Comparison of ENCODE assay signal across 12 cellular contexts in the genomic region with DNA sequence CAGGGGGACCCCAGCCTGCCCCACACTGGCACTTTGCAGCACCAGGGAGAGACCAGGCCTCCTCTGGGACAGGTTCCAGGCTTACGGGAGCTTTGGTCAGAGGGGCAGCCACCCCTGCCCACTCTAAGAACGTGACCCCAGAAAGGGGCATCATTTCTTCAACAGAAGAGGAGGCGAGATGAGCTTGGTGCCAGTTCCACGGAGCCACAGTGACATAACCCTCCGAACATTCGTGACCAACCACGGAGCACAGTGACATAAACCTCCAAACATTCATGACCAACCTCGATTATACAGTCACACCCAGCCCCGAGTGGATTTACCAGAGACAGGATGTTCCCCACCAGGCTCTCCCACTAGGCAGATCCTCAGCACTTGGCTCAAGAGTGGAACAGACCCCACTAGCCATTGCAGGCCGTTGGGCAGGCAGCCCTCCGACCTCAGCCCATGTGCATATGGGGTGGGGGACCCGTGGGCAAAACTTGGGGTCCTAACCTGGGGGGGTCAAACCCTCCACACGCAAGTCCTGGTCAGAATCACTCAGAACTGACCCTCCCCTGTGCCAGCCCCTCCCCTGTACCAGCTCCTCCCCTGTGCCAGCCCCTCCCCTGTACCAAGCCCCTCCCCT.
A peak's percentile ranks its signal among the peaks of the same experiment; 100 is the strongest.
DNase-seq lines count a peak whose midpoint lies in the region; ATAC-seq and TF ChIP-seq lines count a peak whose summit lies in the region.
"Had no signal": no experiment of that assay in that cellular context is flagged by ENCODE, and none has a peak within 500 bp of the region (broad histone marks: within the 10 kb centered on the region; RNA-seq: fewer than 3 reads in every experiment).

No MANE protein-coding gene starts in this region.

- DNase-seq in AG08396 (ENCODE audit: low spot score) (peak; percentile 65), NB4 (ENCODE audit: low read depth) (peak; percentile 17), fibroblast of lung (ENCODE audit: low read depth in 2 of 2) (peak; percentile 44 to 58), osteocyte (ENCODE audit: extremely low spot score, unreplicated experiment) (no peak), NCI-H146 (lab: John Stamatoyannopoulos, UW) (no peak), DMS114 treated with DMSO at 0.1 percent for 48 hours (lab: John Stamatoyannopoulos, UW; ENCODE audit: unreplicated experiment) (no peak)
- no peak for DNase-seq in effector memory CD4-positive, alpha-beta T cell
- DNase-seq: NCI-H1694 treated with DMSO at 0.1 percent for 48 hours had no signal

- no peak overlapping the region for H3K9ac ChIP-seq in fibroblast of lung (ENCODE audit: insufficient read depth, low read length)

- H3K27me3 Mint-ChIP-seq in osteocyte (ENCODE audit: unreplicated experiment): no peaks in the 10 kb centered on the region
- H3K27me3 Mint-ChIP-seq: activated naive CD4-positive, alpha-beta T cell treated with anti-CD3 and anti-CD28 coated beads, Interleukin-2, amount 50 U/mL, for 24 hours had no signal

- peak overlapping the region; percentile 97 for H3K27ac Mint-ChIP-seq in osteocyte (ENCODE audit: unreplicated experiment)
- H3K27ac Mint-ChIP-seq: activated naive CD4-positive, alpha-beta T cell treated with anti-CD3 and anti-CD28 coated beads, Interleukin-2, amount 50 U/mL, for 24 hours had no signal

- no peak overlapping the region for H2AFZ ChIP-seq in fibroblast of lung (ENCODE audit: low read length)

- no peak for TF ChIP-seq POLR2A in NB4 (IDR thresholded peaks at IDR 0.05; ENCODE audit: extremely low read depth, insufficient read length)

- H3K4me1 ChIP-seq in fibroblast of lung (ENCODE audit: control insufficient read depth, extremely low read depth, insufficient read depth, low read length): peaks cover 19% of the 10 kb centered on the region
- H3K4me1 ChIP-seq in effector memory CD4-positive, alpha-beta T cell (ENCODE audit: control insufficient read depth, insufficient read depth, low read length, poor library complexity, severe bottlenecking): peaks cover 5% of the 10 kb centered on the region

- ATAC-seq in GM19397 (IDR thresholded peaks at IDR 0.05; ENCODE audit: unreplicated experiment): no peak

- no peak overlapping the region for H3K4me3 Mint-ChIP-seq in osteocyte (ENCODE audit: unreplicated experiment)
- H3K4me3 Mint-ChIP-seq: activated naive CD4-positive, alpha-beta T cell treated with anti-CD3 and anti-CD28 coated beads, Interleukin-2, amount 50 U/mL, for 24 hours had no signal

- peaks cover 2% of the 10 kb centered on the region for H3K36me3 Mint-ChIP-seq in osteocyte (ENCODE audit: unreplicated experiment)
- H3K36me3 Mint-ChIP-seq: activated naive CD4-positive, alpha-beta T cell treated with anti-CD3 and anti-CD28 coated beads, Interleukin-2, amount 50 U/mL, for 24 hours had no signal

- H3K4me2 ChIP-seq in fibroblast of lung (ENCODE audit: extremely low read depth, insufficient read depth, low read length): no peak overlapping the region

- H3K4me3 ChIP-seq in NB4 (ENCODE audit: low read depth, low read length) (no peak overlapping the region), fibroblast of lung (replicated peaks in 1 of 4; ENCODE audit: control extremely low read depth in 1 of 4, insufficient read depth in 1 of 4, low read depth in 3 of 4, low read length in 4 of 4) (no peak overlapping the region)
- no peak overlapping the region for H3K4me3 ChIP-seq in effector memory CD4-positive, alpha-beta T cell (ENCODE audit: insufficient read depth, low read depth, low read length, poor library complexity, severe bottlenecking)

- peaks cover 10% of the 10 kb centered on the region for H3K9me3 Mint-ChIP-seq in osteocyte (ENCODE audit: unreplicated experiment)
- H3K9me3 Mint-ChIP-seq: activated naive CD4-positive, alpha-beta T cell treated with anti-CD3 and anti-CD28 coated beads, Interleukin-2, amount 50 U/mL, for 24 hours had no signal

- H4K20me1 ChIP-seq in fibroblast of lung (ENCODE audit: control insufficient read depth, extremely low read depth, insufficient read depth, low read length): no peaks in the 10 kb centered on the region

- TF ChIP-seq CTCF in NB4 (IDR thresholded peaks at IDR 0.05; ENCODE audit: low read depth, low read length) (no peak), fibroblast of lung (conservative IDR thresholded peaks at IDR 0.05 in 1 of 2, IDR thresholded peaks at IDR 0.05 in 1 of 2; ENCODE audit: low read depth in 1 of 2, low read length in 2 of 2) (no peak), osteocyte (IDR thresholded peaks at IDR 0.05) (no peak)

- H3K27ac ChIP-seq in fibroblast of lung (ENCODE audit: insufficient read depth, low read length): no peak overlapping the region
- no peak overlapping the region for H3K27ac ChIP-seq in effector memory CD4-positive, alpha-beta T cell (ENCODE audit: insufficient read depth, low read length, poor library complexity, severe bottlenecking)
- H3K27ac ChIP-seq: HL-60, neutrophil had no signal

- H3K36me3 ChIP-seq in fibroblast of lung (ENCODE audit: control insufficient read depth, insufficient read depth, low read length): no peaks in the 10 kb centered on the region
- H3K36me3 ChIP-seq in effector memory CD4-positive, alpha-beta T cell (ENCODE audit: control insufficient read depth, insufficient read depth, low read length): no peaks in the 10 kb centered on the region
- H3K36me3 ChIP-seq: neutrophil had no signal

- H3K79me2 ChIP-seq in fibroblast of lung (ENCODE audit: control insufficient read depth, insufficient read depth, low read length): no peaks in the 10 kb centered on the region

- H3K27me3 ChIP-seq in fibroblast of lung (ENCODE audit: control insufficient read depth, insufficient read depth, low read length): peaks cover 8% of the 10 kb centered on the region
- H3K27me3 ChIP-seq in effector memory CD4-positive, alpha-beta T cell (replicated peaks; ENCODE audit: control insufficient read depth, insufficient read depth, low read length, poor library complexity, severe bottlenecking): no peaks in the 10 kb centered on the region

- no peaks in the 10 kb centered on the region for H3K9me3 ChIP-seq in fibroblast of lung (ENCODE audit: control insufficient read depth, insufficient read depth, low read depth, low read length)
- H3K9me3 ChIP-seq in effector memory CD4-positive, alpha-beta T cell (ENCODE audit: control insufficient read depth, low read length): no peaks in the 10 kb centered on the region
- H3K9me3 ChIP-seq: neutrophil had no signal

- peaks cover 78% of the 10 kb centered on the region for H3K4me1 Mint-ChIP-seq in osteocyte (ENCODE audit: unreplicated experiment)

Comparison
In these comparisons a context has a peak if more than half of its experiments do, and no peak if none do; other contexts are left out.
1. DNase-seq: peak in AG08396 (single experiment), NB4 (single experiment) and fibroblast of lung (2 of 2); none in osteocyte (single experiment), effector memory CD4-positive, alpha-beta T cell (0 of 3), NCI-H146 (single experiment) and DMS114 treated with DMSO at 0.1 percent for 48 hours (single experiment).